ENCODE assay signal across 12 cellular contexts in genomic region chr1:181097242-181097641, GRCh38. TPM values are rescaled to one million over a fixed set of nuclear protein-coding genes. Genes with fewer than 3 reads are reported as not detected.
DNase-seq lines count a peak whose midpoint lies in the region; ATAC-seq, FAIRE-seq and TF ChIP-seq lines count a peak whose summit lies in the region.
"Had no signal": no experiment of that assay in that cellular context is flagged by ENCODE, and none has a peak within 500 bp of the region (broad histone marks: within the 10 kb centered on the region; RNA-seq: fewer than 3 reads in every experiment).

No MANE protein-coding gene starts in this region.

- peaks cover 6% of the 10 kb centered on the region for H3K36me3 ChIP-seq in left ventricle myocardium inferior
- H3K36me3 ChIP-seq in mesendoderm (ENCODE audit: control insufficient read depth, insufficient read depth, low read length), result no peaks in the 10 kb centered on the region
- no peaks in the 10 kb centered on the region for H3K36me3 ChIP-seq in uterus

- peaks cover 56% of the 10 kb centered on the region for H3K4me1 Mint-ChIP-seq in activated T-helper 17 cell treated with anti-CD3 and anti-CD28 coated beads, Interleukin-2, amount 50 U/mL, for 72 hours

- no peak for DNase-seq in left ventricle myocardium inferior
- no peak for DNase-seq in cardiac septum (ENCODE audit: low spot score)
- no peak for DNase-seq in mesendoderm
- DNase-seq in uterus, result peak in 1 of 2 donors; percentile 39
- no peak for DNase-seq in stimulated activated CD4-positive, alpha-beta T cell treated with anti-CD3 and anti-CD28 coated beads, Interleukin-2, amount 100 ng/mL, for 48 hours
- no peak for DNase-seq in HTR-8/SVneo (ENCODE audit: insufficient read length, low spot score)
- no peak for DNase-seq in dermis blood vessel endothelial cell
- DNase-seq: activated T-cell treated with anti-CD3 and anti-CD28 coated beads, Interleukin-2, amount 50 U/mL, for 72 hours; body of pancreas; naive thymus-derived CD4-positive, alpha-beta T cell; NCI-H526 had no signal

- peaks cover 2% of the 10 kb centered on the region for H3K79me2 ChIP-seq in mesendoderm (ENCODE audit: control insufficient read depth, insufficient read depth, low read length)

- no peak for TF ChIP-seq CTCF in left ventricle myocardium inferior (IDR thresholded peaks at IDR 0.05; ENCODE audit: borderline replicate concordance)
- TF ChIP-seq CTCF in uterus (IDR thresholded peaks at IDR 0.05), result no peak

- H2BK5ac ChIP-seq in mesendoderm (ENCODE audit: low read length), result no peak overlapping the region

- FAIRE-seq in HTR-8/SVneo (lab: Jason Lieb, UNC), result no peak

- no CpG with 5 or more reads among the region's 7 CpGs for WGBS in mesendoderm (ENCODE audit: extremely low coverage, insufficient coverage, low lambda C conversion rate)

- H3K4me2 ChIP-seq in mesendoderm (ENCODE audit: low read length), result no peak overlapping the region

- H3K27ac Mint-ChIP-seq in activated T-helper 17 cell treated with anti-CD3 and anti-CD28 coated beads, Interleukin-2, amount 50 U/mL, for 72 hours, result no peak overlapping the region

- no peak overlapping the region for H3K56ac ChIP-seq in mesendoderm (ENCODE audit: low read length)

- H2BK120ac ChIP-seq in mesendoderm (ENCODE audit: low read depth, low read length), result no peak overlapping the region

- no peak for TF ChIP-seq POLR2A in uterus (IDR thresholded peaks at IDR 0.05)

- H3K4me3 Mint-ChIP-seq in activated T-helper 17 cell treated with anti-CD3 and anti-CD28 coated beads, Interleukin-2, amount 50 U/mL, for 72 hours, result peak overlapping the region; percentile 79
- H3K4me3 Mint-ChIP-seq: naive thymus-derived CD4-positive, alpha-beta T cell had no signal

- peaks cover 40% of the 10 kb centered on the region for H3K36me3 Mint-ChIP-seq in activated T-helper 17 cell treated with anti-CD3 and anti-CD28 coated beads, Interleukin-2, amount 50 U/mL, for 72 hours (ENCODE audit: low read depth)

- H3K27ac ChIP-seq in left ventricle myocardium inferior (replicated peaks) (peak overlapping the region; percentile 78), mesendoderm (ENCODE audit: low read depth, low read length) (no peak overlapping the region), uterus (peak overlapping the region; percentile 72 to 88)

- H3K4ac ChIP-seq in mesendoderm (ENCODE audit: low read depth, low read length), result no peak overlapping the region

- H3K9me3 Mint-ChIP-seq in activated T-helper 17 cell treated with anti-CD3 and anti-CD28 coated beads, Interleukin-2, amount 50 U/mL, for 72 hours, result no peaks in the 10 kb centered on the region
- H3K9me3 Mint-ChIP-seq: activated T-cell treated with anti-CD3 and anti-CD28 coated beads, Interleukin-2, amount 50 U/mL, for 72 hours had no signal

- no peaks in the 10 kb centered on the region for H3K27me3 Mint-ChIP-seq in activated T-helper 17 cell treated with anti-CD3 and anti-CD28 coated beads, Interleukin-2, amount 50 U/mL, for 72 hours

- peaks cover 5% of the 10 kb centered on the region for H3K79me1 ChIP-seq in mesendoderm (ENCODE audit: low read length)

- no peak overlapping the region for H4K5ac ChIP-seq in mesendoderm (ENCODE audit: low read length)

- intact Hi-C loops in left ventricle myocardium inferior (cut with micrococcal nuclease), result no loop called here
- intact Hi-C loops in cardiac septum (cut with DNase I), result no loop called here
- intact Hi-C loops in uterus (cut with DNase I; ENCODE audit: low total_unique reads), result no loop called here

- no peaks in the 10 kb centered on the region for H3K9me3 ChIP-seq in left ventricle myocardium inferior (replicated peaks)
- no peaks in the 10 kb centered on the region for H3K9me3 ChIP-seq in uterus
- H3K9me3 ChIP-seq: body of pancreas had no signal

- no peak overlapping the region for H3K4me3 ChIP-seq in left ventricle myocardium inferior
- H3K4me3 ChIP-seq in mesendoderm (ENCODE audit: low read length), result no peak overlapping the region
- H3K4me3 ChIP-seq in uterus, result no peak overlapping the region
- H3K4me3 ChIP-seq: body of pancreas had no signal

- no peak for ATAC-seq in activated T-helper 17 cell treated with anti-CD3 and anti-CD28 coated beads, Interleukin-2, amount 50 U/mL, for 72 hours (replicated peaks)
- ATAC-seq: activated T-cell treated with anti-CD3 and anti-CD28 coated beads, Interleukin-2, amount 50 U/mL, for 72 hours; naive thymus-derived CD4-positive, alpha-beta T cell had no signal

- H3K27me3 ChIP-seq in left ventricle myocardium inferior (ENCODE audit: low read depth), result no peaks in the 10 kb centered on the region
- no peaks in the 10 kb centered on the region for H3K27me3 ChIP-seq in mesendoderm (ENCODE audit: insufficient read depth, low read length, poor library complexity)
- H3K27me3 ChIP-seq in uterus, result no peaks in the 10 kb centered on the region
- H3K27me3 ChIP-seq: body of pancreas had no signal

- H3K4me1 ChIP-seq in left ventricle myocardium inferior (peaks cover 88% of the 10 kb centered on the region), mesendoderm (ENCODE audit: control insufficient read depth, low read depth, low read length) (peaks cover 22% of the 10 kb centered on the region), uterus (peaks cover 9 to 17% of the 10 kb centered on the region in 2 donors)

- H3K18ac ChIP-seq in mesendoderm (ENCODE audit: low read length), result peak overlapping the region; percentile 39

- no peak overlapping the region for H2AK5ac ChIP-seq in mesendoderm (ENCODE audit: low read length)

- no peak overlapping the region for H3K23ac ChIP-seq in mesendoderm (ENCODE audit: low read length)

- H2BK15ac ChIP-seq in mesendoderm (replicated peaks; ENCODE audit: low read depth), result no peak overlapping the region

- no peak overlapping the region for H4K8ac ChIP-seq in mesendoderm (ENCODE audit: low read depth, low read length)

- H3K9ac ChIP-seq in mesendoderm (ENCODE audit: low read length), result no peak overlapping the region

RNA-seq across cellular contexts. Expression of gene IER5, which starts 8.7 kb away (rescaled TPM):
- total RNA-seq in left ventricle myocardium inferior (22.1 TPM), cardiac septum (20.5 TPM), uterus (10 to 100 TPM; 19.4 to 34.8 (median 24.2) TPM), dermis blood vessel endothelial cell (26.6 and 29.1 TPM in 2 replicates)
- total RNA-seq in activated T-helper 17 cell treated with anti-CD3 and anti-CD28 coated beads, Interleukin-2, amount 50 U/mL, for 72 hours, result 10 to 100 TPM; 40.9 to 60.4 TPM
- polyA plus RNA-seq in mesendoderm (2013, experiment 1 of 2), result 3.5 TPM
- polyA plus RNA-seq in mesendoderm (2013, experiment 2 of 2), result 3.2 TPM
